ENCODE assay signal across 5 cellular contexts in the genomic region with DNA sequence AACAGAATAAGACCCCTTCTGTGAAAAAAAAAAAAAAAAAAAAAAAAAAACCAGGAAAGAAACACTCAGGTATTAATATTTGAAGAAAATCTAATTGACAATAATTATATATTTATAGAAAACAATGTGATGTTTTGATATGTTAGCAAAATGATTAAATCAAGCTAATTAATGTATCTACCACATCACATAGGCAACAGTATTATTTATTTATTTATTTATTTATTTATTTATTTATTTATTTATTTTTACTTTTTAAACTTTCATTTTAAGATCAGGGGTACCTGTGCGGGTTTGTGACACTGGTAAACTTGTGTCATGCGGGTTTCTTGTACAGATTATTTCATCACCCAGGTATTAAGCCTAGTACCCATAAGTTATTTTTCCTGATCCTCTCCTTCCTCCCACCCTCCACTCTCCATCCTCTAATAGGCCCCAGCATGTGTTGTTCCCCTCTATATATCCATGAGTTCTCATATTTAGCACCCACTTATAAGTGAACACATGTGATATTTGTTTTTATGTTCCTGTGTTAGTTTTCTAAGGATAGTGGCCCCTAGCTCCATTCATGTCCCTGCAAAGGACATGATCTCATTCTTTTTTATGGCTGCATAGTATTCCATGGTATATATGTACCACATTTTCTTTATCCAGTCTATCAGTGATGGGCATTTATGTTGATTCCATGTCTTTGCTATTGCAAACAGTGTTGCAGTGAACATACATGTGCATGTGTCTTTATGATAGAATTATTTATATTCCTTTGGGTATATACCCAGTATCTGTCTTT. TPM values are rescaled to one million over a fixed set of nuclear protein-coding genes. Genes with fewer than 3 reads are reported as not detected.
"Had no signal": no experiment of that assay in that cellular context is flagged by ENCODE, and none has a peak within 500 bp of the region (broad histone marks: within the 10 kb centered on the region; RNA-seq: fewer than 3 reads in every experiment).

No MANE protein-coding gene starts in this region.

RNA-seq across cellular contexts. Expression of gene OR10AD1, which starts 28.3 kb away (rescaled TPM):
- total RNA-seq: GM23248, H4, H7, HT-29, IMR-90 had no signal
- polyA plus RNA-seq: GM23248, IMR-90 had no signal

RNA-seq across cellular contexts. Expression of gene CCDC184, which starts 47.9 kb away (rescaled TPM):
- total RNA-seq: HT-29 had no signal
